ENCODE assay signal across 8 cellular contexts in genomic region chr9:134391319-134392231, GRCh38.
DNase-seq lines count a peak whose midpoint lies in the region; ATAC-seq and TF ChIP-seq lines count a peak whose summit lies in the region.

No MANE protein-coding gene starts in this region.

- H3K27me3 ChIP-seq in BLaER1 treated with 17β-estradiol and CSF1 and Interleukin-3, amounts not matched to agents 10 nM and 100 nM = peaks cover 0 to 5% (median 0%) of the 10 kb centered on the region in 11 experiments; a peak in 1 of 22 replicates
- H3K27me3 ChIP-seq in Peyer's patch = no peaks in the 10 kb centered on the region
- H3K27me3 ChIP-seq in dorsolateral prefrontal cortex = no peaks in the 10 kb centered on the region

- H3K4me1 ChIP-seq in BLaER1 treated with 17β-estradiol and CSF1 and Interleukin-3, amounts not matched to agents 10 nM and 100 nM = peaks cover 94 to 100% (median 99%) of the 10 kb centered on the region in 10 experiments
- H3K4me1 ChIP-seq in Peyer's patch = peaks cover 0 to 86% (median 40%) of the 10 kb centered on the region in 4 donors

- TF ChIP-seq POLR2A in Peyer's patch (IDR thresholded peaks at IDR 0.05) = no peak

- intact Hi-C loops in dorsolateral prefrontal cortex (cut with DNase I) = no loop called here

- H3K4me3 Mint-ChIP-seq in activated naive CD8-positive, alpha-beta T cell treated with anti-CD3 and anti-CD28 coated beads for 36 hours = peak overlapping the region; percentile 82

- H3K27ac ChIP-seq in BLaER1 treated with 17β-estradiol and CSF1 and Interleukin-3, amounts not matched to agents 10 nM and 100 nM = peak overlapping the region in 5 of 11 experiments; percentile 23 to 54 (median 30); a peak in 7 of 22 replicates
- H3K27ac ChIP-seq in Peyer's patch = peak overlapping the region; percentile 14 to 82 (median 52)
- peak overlapping the region in 1 of 59 donors; percentile 10 for H3K27ac ChIP-seq in dorsolateral prefrontal cortex

- peak overlapping the region; percentile 94 for H3K27ac Mint-ChIP-seq in activated naive CD8-positive, alpha-beta T cell treated with anti-CD3 and anti-CD28 coated beads for 36 hours

- peak overlapping the region in 4 of 10 experiments; percentile 9 to 41 (median 34); a peak in 6 of 20 replicates for H3K4me3 ChIP-seq in BLaER1 treated with 17β-estradiol and CSF1 and Interleukin-3, amounts not matched to agents 10 nM and 100 nM
- H3K4me3 ChIP-seq in Peyer's patch = peak overlapping the region in 2 of 4 donors; percentile 8 to 31
- no peak overlapping the region for H3K4me3 ChIP-seq in dorsolateral prefrontal cortex

- peak; percentile 37 for ATAC-seq in GM21423 (IDR thresholded peaks at IDR 0.05; ENCODE audit: unreplicated experiment)

- no peaks in the 10 kb centered on the region for H3K9me3 Mint-ChIP-seq in activated naive CD8-positive, alpha-beta T cell treated with anti-CD3 and anti-CD28 coated beads for 36 hours

- H3K9ac ChIP-seq in BLaER1 treated with 17β-estradiol and CSF1 and Interleukin-3, amounts not matched to agents 10 nM and 100 nM = peak overlapping the region; percentile 8 to 65 (median 49); a peak in 19 of 22 replicates

- peaks cover 6% of the 10 kb centered on the region for H3K36me3 Mint-ChIP-seq in activated naive CD8-positive, alpha-beta T cell treated with anti-CD3 and anti-CD28 coated beads for 36 hours

- H3K9me3 ChIP-seq in BLaER1 treated with 17β-estradiol and CSF1 and Interleukin-3, amounts not matched to agents 10 nM and 100 nM (replicated peaks in 1 of 11) = peaks cover 0 to 5% (median 0%) of the 10 kb centered on the region in 11 experiments; a peak in 1 of 22 replicates
- no peaks in the 10 kb centered on the region for H3K9me3 ChIP-seq in Peyer's patch

- H3K27me3 Mint-ChIP-seq in activated naive CD8-positive, alpha-beta T cell treated with anti-CD3 and anti-CD28 coated beads for 36 hours = peaks cover 9% of the 10 kb centered on the region

- peak in 2 of 3 donors; percentile 81 to 84 for DNase-seq in Peyer's patch
- peak; percentile 90 for DNase-seq in activated naive CD8-positive, alpha-beta T cell treated with anti-CD3 and anti-CD28 coated beads for 36 hours
- DNase-seq in stimulated activated CD8-positive, alpha-beta memory T cell treated with anti-CD3 and anti-CD28 coated beads, Interleukin-15, amount 100 ng/mL, for 1 hour (ENCODE audit: low read depth) = peak; percentile 41
- DNase-seq in dorsolateral prefrontal cortex = no peak
- no peak for DNase-seq in NCI-H345 treated with DMSO at 0.1 percent for 48 hours (lab: John Stamatoyannopoulos, UW; ENCODE audit: unreplicated experiment)
- no peak for DNase-seq in pons (ENCODE audit: low spot score)

- peak overlapping the region; percentile 81 to 98 (median 93) for H3K4me2 ChIP-seq in BLaER1 treated with 17β-estradiol and CSF1 and Interleukin-3, amounts not matched to agents 10 nM and 100 nM

- H3K36me3 ChIP-seq in BLaER1 treated with 17β-estradiol and CSF1 and Interleukin-3, amounts not matched to agents 10 nM and 100 nM = peaks cover 0 to 14% (median 0%) of the 10 kb centered on the region in 11 experiments; a peak in 3 of 22 replicates
- no peaks in the 10 kb centered on the region for H3K36me3 ChIP-seq in Peyer's patch

- H4K20me1 ChIP-seq in BLaER1 treated with 17β-estradiol and CSF1 and Interleukin-3, amounts not matched to agents 10 nM and 100 nM = peaks cover 97 to 100% (median 99%) of the 10 kb centered on the region in 11 experiments

- no peak for TF ChIP-seq CTCF in Peyer's patch (IDR thresholded peaks at IDR 0.05)
- TF ChIP-seq CTCF in dorsolateral prefrontal cortex (IDR thresholded peaks at IDR 0.05 in 54 of 56, conservative IDR thresholded peaks at IDR 0.05 in 2 of 56; ENCODE audit: low read depth in 1 of 56, partially characterized antibody in 56 of 56) = no peak

- peaks cover 48% of the 10 kb centered on the region for H3K4me1 Mint-ChIP-seq in activated naive CD8-positive, alpha-beta T cell treated with anti-CD3 and anti-CD28 coated beads for 36 hours

Comparison
In these comparisons a context has a peak if more than half of its experiments do, and no peak if none do; other contexts are left out.
1. DNase-seq: peak in Peyer's patch (2 of 3), activated naive CD8-positive, alpha-beta T cell treated with anti-CD3 and anti-CD28 coated beads for 36 hours (single experiment) and stimulated activated CD8-positive, alpha-beta memory T cell treated with anti-CD3 and anti-CD28 coated beads, Interleukin-15, amount 100 ng/mL, for 1 hour (single experiment); none in dorsolateral prefrontal cortex (0 of 10), NCI-H345 treated with DMSO at 0.1 percent for 48 hours (single experiment) and pons (single experiment).